9 cellular contexts compared by ENCODE assay signal in genomic region chr12:27237790-27238771, GRCh38. TPM values are rescaled to one million over a fixed set of nuclear protein-coding genes. Genes with fewer than 3 reads are reported as not detected.
A peak's percentile ranks its signal among the peaks of the same experiment; 100 is the strongest.
DNase-seq lines count a peak whose midpoint lies in the region; ATAC-seq lines count a peak whose summit lies in the region.
"Had no signal": no experiment of that assay in that cellular context is flagged by ENCODE, and none has a peak within 500 bp of the region (broad histone marks: within the 10 kb centered on the region; RNA-seq: fewer than 3 reads in every experiment).

No MANE protein-coding gene starts in this region.

- no peaks in the 10 kb centered on the region for H3K36me3 Mint-ChIP-seq in T-helper 17 cell (ENCODE audit: low read depth)

- no peaks in the 10 kb centered on the region for H3K9me3 ChIP-seq in T-helper 17 cell (ENCODE audit: control insufficient read depth, low read length, poor library complexity, severe bottlenecking)
- H3K9me3 ChIP-seq: SJSA1 had no signal

- no peaks in the 10 kb centered on the region for H3K27me3 Mint-ChIP-seq in T-helper 17 cell

- peaks cover 17% of the 10 kb centered on the region for H3K4me1 Mint-ChIP-seq in T-helper 17 cell

- DNase-seq in DMS53 (lab: John Stamatoyannopoulos, UW) (peak; percentile 62), DMS53 treated with DMSO at 0.1 percent for 48 hours (lab: John Stamatoyannopoulos, UW; ENCODE audit: unreplicated experiment) (no peak), T-helper 17 cell (no peak), medulla oblongata (ENCODE audit: extremely low spot score) (peak; percentile 69), NCI-H2029 treated with DMSO at 0.1 percent for 48 hours (lab: John Stamatoyannopoulos, UW) (no peak), DMS 273 (lab: John Stamatoyannopoulos, UW; ENCODE audit: unreplicated experiment) (no peak), mucosa of gallbladder (ENCODE audit: low spot score) (no peak)

- peak; percentile 76 for ATAC-seq in HG03025 (IDR thresholded peaks at IDR 0.05; ENCODE audit: low FRiP score, unreplicated experiment)
- peak; percentile 81 for ATAC-seq in T-helper 17 cell

- peak overlapping the region; percentile 5 for H3K4me3 Mint-ChIP-seq in T-helper 17 cell

- H3K27ac Mint-ChIP-seq in T-helper 17 cell, result peak overlapping the region; percentile 70

RNA-seq across cellular contexts. Expression of gene STK38L, which starts 6.0 kb away (rescaled TPM):
- 10 to 100 TPM; 13.3 to 18.7 TPM for total RNA-seq in T-helper 17 cell
- 86.7 TPM for total RNA-seq in mucosa of gallbladder

Comparison
In these comparisons a context has a peak if more than half of its experiments do, and no peak if none do; other contexts are left out.
1. DNase-seq: peak in DMS53 (single experiment) and medulla oblongata (single experiment); none in DMS53 treated with DMSO at 0.1 percent for 48 hours (single experiment), T-helper 17 cell (0 of 3), NCI-H2029 treated with DMSO at 0.1 percent for 48 hours (single experiment), DMS 273 (single experiment) and mucosa of gallbladder (single experiment).